ENCODE assay signal across 8 cellular contexts in the genomic region with DNA sequence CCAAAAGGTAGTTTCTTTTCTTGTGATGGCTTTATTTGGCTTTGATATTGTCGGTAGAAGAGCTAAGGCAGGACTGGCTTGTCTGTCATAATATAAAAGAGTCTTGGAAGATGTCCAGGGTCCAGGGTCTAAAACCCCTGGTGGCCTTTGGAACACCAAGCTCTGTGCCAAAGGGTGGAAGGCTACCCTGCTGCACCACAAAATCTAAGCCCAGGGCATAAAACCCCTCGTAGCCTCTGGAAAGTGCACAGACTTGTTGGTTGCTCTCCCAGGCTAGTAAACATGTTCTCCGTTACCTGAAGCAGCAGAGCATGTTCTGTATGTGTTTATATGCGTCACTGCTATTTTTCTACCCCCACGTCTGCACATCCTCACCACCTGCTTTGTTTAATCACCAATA.
"Had no signal": no experiment of that assay in that cellular context is flagged by ENCODE, and none has a peak within 500 bp of the region (broad histone marks: within the 10 kb centered on the region; RNA-seq: fewer than 3 reads in every experiment).

No MANE protein-coding gene starts in this region.

- H3K4me3 ChIP-seq: GM23338, HAP-1, K562 had no signal

- H2AFZ ChIP-seq: GM23338 had no signal

- H3K27ac Mint-ChIP-seq: GM23338 had no signal

- H3K9me3 ChIP-seq: HAP-1 had no signal

- H3K27ac ChIP-seq: HL-60 had no signal

- H3K4me3 Mint-ChIP-seq: GM23338 had no signal

- DNase-seq: H7, IMR-90, KG1 had no signal

- FAIRE-seq: K562 had no signal

- ATAC-seq: GM23338, HCT116, K562 had no signal

- H3K4me1 ChIP-seq: HAP-1 had no signal

- H3K36me3 ChIP-seq: HAP-1 had no signal

- H3K4me2 ChIP-seq: GM23338 had no signal
